Comparison of ENCODE assay signal across 13 cellular contexts in genomic region chr2:231627384-231628156, GRCh38. TPM values are rescaled to one million over a fixed set of nuclear protein-coding genes. Genes with fewer than 3 reads are reported as not detected.
DNase-seq lines count a peak whose midpoint lies in the region; ATAC-seq, FAIRE-seq and TF ChIP-seq lines count a peak whose summit lies in the region.
"Had no signal": no experiment of that assay in that cellular context is flagged by ENCODE, and none has a peak within 500 bp of the region (broad histone marks: within the 10 kb centered on the region; RNA-seq: fewer than 3 reads in every experiment).

No MANE protein-coding gene starts in this region.

- H3K79me2 ChIP-seq in HepG2 (ENCODE audit: insufficient read depth, low read length) (no peaks in the 10 kb centered on the region), endothelial cell of umbilical vein (ENCODE audit: control insufficient read depth, insufficient read depth, low read length) (no peaks in the 10 kb centered on the region), neural progenitor cell (ENCODE audit: low read depth) (no peaks in the 10 kb centered on the region)

- H3K4me3 Mint-ChIP-seq in neural progenitor cell = peak overlapping the region; percentile 64

- H3K9ac ChIP-seq in HepG2 (ENCODE audit: insufficient read depth, low read depth, low read length) (peak overlapping the region; percentile 18; the same call in 1 of the 2 replicates), endothelial cell of umbilical vein (replicated peaks; ENCODE audit: extremely low read depth, insufficient read depth, low read length) (no peak overlapping the region), neural progenitor cell (no peak overlapping the region)

- no peaks in the 10 kb centered on the region for H4K20me1 ChIP-seq in HepG2 (ENCODE audit: insufficient read depth, low read length)
- no peaks in the 10 kb centered on the region for H4K20me1 ChIP-seq in endothelial cell of umbilical vein (replicated peaks; ENCODE audit: control insufficient read depth, extremely low read depth, insufficient read depth, low read length)
- H4K20me1 ChIP-seq in neural progenitor cell (ENCODE audit: low read depth) = no peaks in the 10 kb centered on the region

- TF ChIP-seq RAD21 in HepG2 (CRISPR knock-in tag; IDR thresholded peaks at IDR 0.05) = no peak

- 35% methylated on average over 11 of the region's 11 CpGs for WGBS in HepG2 (ENCODE audit: low lambda C conversion rate)
- WGBS in right lobe of liver (ENCODE audit: insufficient coverage, low coverage, low lambda C conversion rate, missing lambda C conversion rate) = 81% methylated on average over 10 of the region's 11 CpGs

- no peaks in the 10 kb centered on the region for H3K9me3 Mint-ChIP-seq in neural progenitor cell

- no peaks in the 10 kb centered on the region for H3K36me3 Mint-ChIP-seq in neural progenitor cell

- TF ChIP-seq CTCF in HepG2 (CRISPR knock-in tag; IDR thresholded peaks at IDR 0.05) = no peak
- no peak for TF ChIP-seq CTCF in right lobe of liver (IDR thresholded peaks at IDR 0.05)
- TF ChIP-seq CTCF in endothelial cell of umbilical vein (IDR thresholded peaks at IDR 0.05; ENCODE audit: extremely low read depth in 1 of 2, insufficient read depth in 1 of 2, low read depth in 1 of 2, low read length in 2 of 2) = no peak
- TF ChIP-seq CTCF in neural progenitor cell (IDR thresholded peaks at IDR 0.05) = no peak

- H3K9me3 ChIP-seq in HepG2 (ENCODE audit: low read length) = no peaks in the 10 kb centered on the region
- no peaks in the 10 kb centered on the region for H3K9me3 ChIP-seq in right lobe of liver
- no peaks in the 10 kb centered on the region for H3K9me3 ChIP-seq in endothelial cell of umbilical vein (replicated peaks; ENCODE audit: control insufficient read depth, insufficient read depth, low read length)
- no peaks in the 10 kb centered on the region for H3K9me3 ChIP-seq in neural progenitor cell (ENCODE audit: low read depth)

- H3F3A ChIP-seq in neural progenitor cell (ENCODE audit: low read depth) = peaks cover 17% of the 10 kb centered on the region

- POLR2A ChIA-PET in HepG2 (lab: Yijun Ruan, JAX) (interaction anchor here (0.7 to 1.5 kb wide), 4 partner anchors 14 to 163 kb away, joined by 3 to 6 read pairs (median 3); partner anchors contain the start of gene NCL), endothelial cell of umbilical vein (lab: Charles Lee) (interaction anchor here (0.6 kb wide), 1 partner anchor 17 kb away, joined by 4 read pairs; no protein-coding TSS in a partner anchor)

- no peaks in the 10 kb centered on the region for H3K9me1 ChIP-seq in endothelial cell of umbilical vein (replicated peaks; ENCODE audit: control insufficient read depth, extremely low read depth, insufficient read depth, low read length)

- in situ Hi-C loops in HepG2 (cut with HindIII; ENCODE audit: extremely low pct_ligation_motif_present, low pct_unique_long_range_greater_than_20kb) = no loop called here

- intact Hi-C loops in HepG2 (cut with micrococcal nuclease; ENCODE audit: unreplicated experiment) = no loop called here
- intact Hi-C loops in right lobe of liver (cut with DNase I) = no loop called here
- intact Hi-C loops in endothelial cell of umbilical vein (cut with micrococcal nuclease) = no loop called here

- no TSS peak for BruUV-seq in HepG2 (replicated peaks; lab: Mats Ljungman, UMichigan)
- BruUV-seq in endothelial cell of umbilical vein (replicated peaks; lab: Mats Ljungman, UMichigan) = no TSS peak

- TF ChIP-seq EP300 in HepG2 (IDR thresholded peaks at IDR 0.05; ENCODE audit: low read depth in 2 of 2, low read length in 2 of 2) (no peak), HepG2 (CRISPR knock-in tag; IDR thresholded peaks at IDR 0.05; ENCODE audit: borderline replicate concordance) (no peak)

- dilution Hi-C loops in endothelial cell of umbilical vein (cut with MboI; ENCODE audit: extremely low pct_ligation_motif_present, low sequenced_read_pairs) = no loop called here

- H3K36me3 ChIP-seq in HepG2 (replicated peaks in 1 of 2; ENCODE audit: control insufficient read depth in 1 of 2, insufficient read depth in 2 of 2, low read length in 2 of 2) (no peaks in the 10 kb centered on the region), right lobe of liver (no peaks in the 10 kb centered on the region), endothelial cell of umbilical vein (ENCODE audit: control insufficient read depth in 2 of 2, extremely low read depth in 1 of 2, insufficient read depth in 2 of 2, low read length in 2 of 2) (no peaks in the 10 kb centered on the region), neural progenitor cell (no peaks in the 10 kb centered on the region)

- H2AFZ ChIP-seq in HepG2 (ENCODE audit: low read length) = no peak overlapping the region
- H2AFZ ChIP-seq in endothelial cell of umbilical vein (ENCODE audit: low read depth, low read length) = peak overlapping the region; percentile 79
- H2AFZ ChIP-seq in neural progenitor cell (replicated peaks) = no peak overlapping the region

- H3K27ac Mint-ChIP-seq in neural progenitor cell = peak overlapping the region; percentile 95

- H3K4me1 ChIP-seq in HepG2 (ENCODE audit: insufficient read depth, low read length) (peaks cover 20% of the 10 kb centered on the region), right lobe of liver (no peaks in the 10 kb centered on the region), endothelial cell of umbilical vein (ENCODE audit: control insufficient read depth, extremely low read depth, insufficient read depth, low read length) (no peaks in the 10 kb centered on the region), neural progenitor cell (peaks cover 4% of the 10 kb centered on the region)

- CTCF ChIA-PET in HepG2 (lab: Yijun Ruan, JAX; ENCODE audit: low intra/inter-chr PET ratio, low total read pairs) = no interaction called here
- CTCF ChIA-PET in endothelial cell of umbilical vein (lab: Charles Lee) = interaction anchor here (1.0 to 2.2 kb wide), 10 partner anchors 10 to 105 kb away, joined by 3 to 9 read pairs (median 6); no protein-coding TSS in a partner anchor

- FAIRE-seq in HepG2 (lab: Jason Lieb, UNC) (no peak), endothelial cell of umbilical vein (lab: Jason Lieb, UNC) (no peak)
- FAIRE-seq: GM18507 had no signal

- peaks cover 9% of the 10 kb centered on the region for H3K4me1 Mint-ChIP-seq in neural progenitor cell

- ATAC-seq in HepG2 (peak; percentile 59), right lobe of liver (no peak)

- DNase-seq in HepG2 (ENCODE audit: low spot score) = no peak
- no peak for DNase-seq in right lobe of liver
- DNase-seq in endothelial cell of umbilical vein (ENCODE audit: low read depth, low spot score) = no peak
- DNase-seq in neural progenitor cell (ENCODE audit: low spot score) = no peak
- DNase-seq in 8988T = no peak
- no peak for DNase-seq in NCI-H2029 treated with DMSO at 0.1 percent for 48 hours (lab: John Stamatoyannopoulos, UW)
- DNase-seq in anterior cingulate cortex (lab: John Stamatoyannopoulos, UW) = no peak
- no peak for DNase-seq in OCI-M1 (lab: John Stamatoyannopoulos, UW)
- DNase-seq: effector memory CD4-positive, alpha-beta T cell; H7; NCI-H1436 treated with DMSO at 0.1 percent for 48 hours had no signal

- H3K27me3 Mint-ChIP-seq in neural progenitor cell (ENCODE audit: insufficient read depth, low read depth) = peaks cover 8% of the 10 kb centered on the region

- no peak for TF ChIP-seq POLR2A in HepG2 (IDR thresholded peaks at IDR 0.05; ENCODE audit: insufficient read depth in 1 of 2, low read depth in 2 of 2, low read length in 2 of 2)
- no peak for TF ChIP-seq POLR2A in right lobe of liver (IDR thresholded peaks at IDR 0.05)
- no peak for TF ChIP-seq POLR2A in endothelial cell of umbilical vein (IDR thresholded peaks at IDR 0.05; ENCODE audit: low read depth, low read length)

- H3K4me2 ChIP-seq in HepG2 (ENCODE audit: low read depth, low read length) (peak overlapping the region; percentile 71), endothelial cell of umbilical vein (ENCODE audit: insufficient read depth, low read length) (peak overlapping the region; percentile 2), neural progenitor cell (no peak overlapping the region)

- no peak overlapping the region for H3K27ac ChIP-seq in HepG2 (ENCODE audit: extremely low read length, insufficient read depth, low read length)
- no peak overlapping the region for H3K27ac ChIP-seq in right lobe of liver
- H3K27ac ChIP-seq in endothelial cell of umbilical vein (ENCODE audit: insufficient read depth, low read depth, low read length) = no peak overlapping the region
- H3K27ac ChIP-seq in neural progenitor cell = no peak overlapping the region

- H3K4me3 ChIP-seq in HepG2 (replicated peaks in 1 of 3; ENCODE audit: insufficient read depth in 1 of 3, low read depth in 2 of 3, low read length in 3 of 3) (peak overlapping the region in 1 of 3 experiments; percentile 37; a peak in 3 of 6 replicates), right lobe of liver (no peak overlapping the region), endothelial cell of umbilical vein (replicated peaks in 1 of 3; ENCODE audit: insufficient read depth in 1 of 3, low read depth in 1 of 3, low read length in 3 of 3) (no peak overlapping the region), neural progenitor cell (no peak overlapping the region)

- H3K27me3 ChIP-seq in HepG2 (ENCODE audit: control insufficient read depth in 1 of 2, insufficient read depth in 2 of 2, low read length in 2 of 2) = peaks cover 5 to 19% of the 10 kb centered on the region in 2 experiments; a peak in 4 of 5 replicates
- H3K27me3 ChIP-seq in right lobe of liver = no peaks in the 10 kb centered on the region
- no peaks in the 10 kb centered on the region for H3K27me3 ChIP-seq in endothelial cell of umbilical vein (ENCODE audit: control insufficient read depth in 2 of 2, insufficient read depth in 2 of 2, low read length in 2 of 2)
- H3K27me3 ChIP-seq in neural progenitor cell = no peaks in the 10 kb centered on the region

RNA-seq across cellular contexts. Expression of gene TEX44, which starts 34.9 kb away (rescaled TPM):
- total RNA-seq in HepG2 (2016; rRNA removed; fragmentation: Illumina TruSeq; extraction: Trizol) (not detected in 2 replicates), right lobe of liver (not detected), endothelial cell of umbilical vein (not detected in 2 replicates), neural progenitor cell (ENCODE audit: low replicate concordance) (not detected in 2 replicates)
- total RNA-seq in HepG2 (2016; cell fraction: cytosol; rRNA removed; fragmentation: Illumina TruSeq; extraction: Trizol; ENCODE audit: low read depth) = not detected in 2 replicates
- total RNA-seq in HepG2 (2016; cell fraction: insoluble cytoplasmic fraction; rRNA removed; fragmentation: Illumina TruSeq; extraction: Trizol) = not detected in 2 replicates
- not detected in 2 replicates for total RNA-seq in HepG2 (2016; cell fraction: membrane; rRNA removed; fragmentation: Illumina TruSeq; extraction: Trizol)
- not detected in 2 replicates for total RNA-seq in HepG2 (2016; cell fraction: nucleus; rRNA removed; fragmentation: Illumina TruSeq; extraction: Trizol)
- polyA plus RNA-seq in HepG2 (2011; rRNA removed) (not detected in 2 replicates), endothelial cell of umbilical vein (not detected in 2 replicates)
- polyA plus RNA-seq in HepG2 (2011; cell fraction: cytosol; rRNA removed) = not detected in 2 replicates
- not detected in 2 replicates for polyA plus RNA-seq in HepG2 (2011; cell fraction: nucleus; rRNA removed)
- not detected in 2 replicates for polyA plus RNA-seq in HepG2 (2012)
- not detected in 2 replicates for polyA plus RNA-seq in HepG2 (2016; cell fraction: cytosol; fragmentation: Illumina TruSeq; extraction: Trizol; ENCODE audit: low read depth)
- polyA plus RNA-seq in HepG2 (2016; cell fraction: insoluble cytoplasmic fraction; fragmentation: Illumina TruSeq; extraction: Trizol; ENCODE audit: low read depth) = not detected in 2 replicates
- not detected in 2 replicates for polyA plus RNA-seq in HepG2 (2016; cell fraction: membrane; fragmentation: Illumina TruSeq; extraction: Trizol; ENCODE audit: low read depth)
- polyA plus RNA-seq in HepG2 (2016; cell fraction: nucleus; fragmentation: Illumina TruSeq; extraction: Trizol; ENCODE audit: insufficient read depth, low read depth) = not detected in 2 replicates
- polyA minus RNA-seq in HepG2 (2011; rRNA and poly(A)+ RNA removed; ENCODE audit: low replicate concordance) = not detected in 2 replicates
- not detected in 2 replicates for polyA minus RNA-seq in HepG2 (2011; cell fraction: cytosol; rRNA and poly(A)+ RNA removed)
- not detected in 2 replicates for polyA minus RNA-seq in HepG2 (2011; cell fraction: nucleus; rRNA and poly(A)+ RNA removed)
- polyA plus RNA-seq in endothelial cell of umbilical vein (2011; cell fraction: cytosol; rRNA removed) = not detected in 2 replicates
- polyA plus RNA-seq in endothelial cell of umbilical vein (2011; cell fraction: nucleus; rRNA removed) = not detected in 2 replicates
- polyA plus RNA-seq in endothelial cell of umbilical vein (2012) = not detected in 2 replicates
- not detected in 2 replicates for polyA minus RNA-seq in endothelial cell of umbilical vein
- polyA minus RNA-seq in endothelial cell of umbilical vein (2011; cell fraction: cytosol; rRNA and poly(A)+ RNA removed) = not detected
- polyA minus RNA-seq in endothelial cell of umbilical vein (2011; cell fraction: nucleus; rRNA and poly(A)+ RNA removed) = not detected in 2 replicates
- total RNA-seq: H7, liver had no signal
- polyA plus RNA-seq: liver had no signal
